ENCODE assay signal across 8 cellular contexts in the genomic region with DNA sequence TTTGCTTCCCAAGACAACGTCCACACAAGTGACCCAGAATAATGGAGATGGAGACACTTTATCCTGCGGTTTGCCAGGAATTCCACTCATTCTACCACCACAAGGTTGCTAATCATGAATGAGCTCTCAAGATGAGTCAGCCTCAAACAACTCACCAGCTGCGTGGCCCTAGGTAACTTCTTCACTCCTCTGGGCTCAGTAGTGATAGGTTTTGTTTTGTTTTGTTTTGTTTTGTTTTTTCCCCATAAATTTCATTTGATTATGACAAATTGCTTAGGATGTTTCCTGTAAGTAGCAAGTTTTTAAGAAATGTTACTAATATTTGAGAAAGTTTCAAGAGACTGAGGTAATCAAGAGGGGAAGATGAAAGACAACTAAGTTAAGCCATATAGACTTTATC.
DNase-seq lines count a peak whose midpoint lies in the region; ATAC-seq lines count a peak whose summit lies in the region.

No MANE protein-coding gene starts in this region.

- H3K4me1 ChIP-seq in CD8-positive, alpha-beta memory T cell (ENCODE audit: insufficient read depth, low read length), result no peaks in the 10 kb centered on the region

- no peaks in the 10 kb centered on the region for H3K9me3 ChIP-seq in CD8-positive, alpha-beta memory T cell (ENCODE audit: low read length)

- H3K27me3 ChIP-seq in CD8-positive, alpha-beta memory T cell (ENCODE audit: insufficient read depth, low read length, poor library complexity, severe bottlenecking), result no peaks in the 10 kb centered on the region

- POLR2A ChIA-PET in CD8-positive, alpha-beta memory T cell (lab: Charles Lee), result no interaction called here

- DNase-seq in ACHN, result peak; percentile 95
- peak; percentile 19 for DNase-seq in NCI-H510A (lab: John Stamatoyannopoulos, UW)
- DNase-seq in fibroblast of the conjunctiva (ENCODE audit: low read depth), result peak; percentile 83
- no peak for DNase-seq in left lobe of liver (ENCODE audit: low spot score)
- DNase-seq in GDM1 (lab: John Stamatoyannopoulos, UW), result no peak
- no peak for DNase-seq in CD8-positive, alpha-beta memory T cell
- DNase-seq in activated CD4-positive, alpha-beta T cell treated with anti-CD3 and anti-CD28 coated beads, Interleukin-2, amount 50 U/mL, for 48 hours, result no peak

- in situ Hi-C loops in ACHN (cut with HindIII; ENCODE audit: low pct_ligation_motif_present, low pct_unique_long_range_greater_than_20kb, low sequenced_read_pairs), result no loop called here

- H3K36me3 Mint-ChIP-seq in CD8-positive, alpha-beta memory T cell, result no peaks in the 10 kb centered on the region

- CTCF ChIA-PET in CD8-positive, alpha-beta memory T cell (lab: Charles Lee), result no interaction called here

- ATAC-seq in GM21786 (IDR thresholded peaks at IDR 0.05; ENCODE audit: unreplicated experiment) (peak; percentile 50), left lobe of liver (no peak)

- no peak overlapping the region for H3K27ac ChIP-seq in CD8-positive, alpha-beta memory T cell (ENCODE audit: low read depth, low read length)

- no peaks in the 10 kb centered on the region for H3K4me1 Mint-ChIP-seq in CD8-positive, alpha-beta memory T cell

- H3K27me3 Mint-ChIP-seq in CD8-positive, alpha-beta memory T cell, result no peaks in the 10 kb centered on the region

- H3K4me3 ChIP-seq in CD8-positive, alpha-beta memory T cell (ENCODE audit: low read length), result no peak overlapping the region

- peaks cover 0 to 4% (median 0%) of the 10 kb centered on the region in 5 donors for H3K9me3 Mint-ChIP-seq in CD8-positive, alpha-beta memory T cell

- H3K36me3 ChIP-seq in CD8-positive, alpha-beta memory T cell (ENCODE audit: insufficient read depth, low read length), result no peaks in the 10 kb centered on the region

- no peak overlapping the region for H3K27ac Mint-ChIP-seq in CD8-positive, alpha-beta memory T cell

- no peak overlapping the region for H3K4me3 Mint-ChIP-seq in CD8-positive, alpha-beta memory T cell

Comparison
In these comparisons a context has a peak if more than half of its experiments do, and no peak if none do; other contexts are left out.
1. DNase-seq: peak in ACHN (single experiment), NCI-H510A (single experiment) and fibroblast of the conjunctiva (single experiment); none in left lobe of liver (single experiment), GDM1 (single experiment), CD8-positive, alpha-beta memory T cell (0 of 5) and activated CD4-positive, alpha-beta T cell treated with anti-CD3 and anti-CD28 coated beads, Interleukin-2, amount 50 U/mL, for 48 hours (0 of 2).